ENCODE assay signal across 9 cellular contexts in the genomic region with DNA sequence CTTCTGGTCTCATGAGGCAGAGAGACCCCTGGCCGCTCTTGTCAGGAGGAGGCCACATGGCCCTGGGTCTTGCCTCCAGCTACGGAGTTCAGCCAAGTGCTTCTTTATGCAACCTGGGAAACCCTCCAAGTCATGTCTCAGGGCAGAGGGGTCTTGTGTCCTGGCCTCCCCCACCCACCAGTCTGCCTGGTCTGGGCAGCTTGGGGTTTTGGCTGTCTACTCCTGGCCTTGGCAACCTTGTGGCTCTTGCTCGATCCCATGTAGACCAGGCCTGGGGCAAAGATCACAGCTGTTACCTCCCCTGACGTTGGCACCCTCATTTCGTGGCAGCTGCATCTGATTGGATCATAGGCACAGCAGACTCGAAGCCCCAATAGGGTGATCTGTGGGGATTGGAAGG. TPM values are rescaled to one million over a fixed set of nuclear protein-coding genes. Genes with fewer than 3 reads are reported as not detected.
A peak's percentile ranks its signal among the peaks of the same experiment; 100 is the strongest.
DNase-seq lines count a peak whose midpoint lies in the region; ATAC-seq lines count a peak whose summit lies in the region.
"Had no signal": no experiment of that assay in that cellular context is flagged by ENCODE, and none has a peak within 500 bp of the region (broad histone marks: within the 10 kb centered on the region; RNA-seq: fewer than 3 reads in every experiment).

No MANE protein-coding gene starts in this region.

- H3K4me3 ChIP-seq in right cardiac atrium (ENCODE audit: low read length): no peak overlapping the region
- H3K4me3 ChIP-seq in subcutaneous abdominal adipose tissue (ENCODE audit: low read depth in 1 of 5, low read length in 5 of 5): peak overlapping the region in 1 of 5 donors; percentile 19

- peak overlapping the region in 3 of 5 donors; percentile 2 to 41 (median 21) for H3K9ac ChIP-seq in subcutaneous abdominal adipose tissue (ENCODE audit: low read length in 5 of 5)

- CTCF ChIA-PET in activated CD4-positive, alpha-beta T cell treated with anti-CD3 and anti-CD28 coated beads, Interleukin-2, amount 10 ng/mL, durations not matched to agents 7 days and 5 days (lab: Charles Lee): interaction anchor here (0.8 to 2.0 kb wide), 6 partner anchors 10 to 137 kb away, joined by 3 to 7 read pairs (median 4); no protein-coding TSS in a partner anchor

- H3K27ac ChIP-seq in right cardiac atrium (ENCODE audit: low read length) (peak overlapping the region; percentile 98), subcutaneous abdominal adipose tissue (ENCODE audit: low read depth, low read length) (peak overlapping the region; percentile 85)

- no peak overlapping the region for H3K4me3 Mint-ChIP-seq in activated CD4-positive, alpha-beta T cell treated with anti-CD3 and anti-CD28 coated beads, Interleukin-2, amount 10 ng/mL, durations not matched to agents 7 days and 5 days
- peak overlapping the region; percentile 33 for H3K4me3 Mint-ChIP-seq in T-helper 17 cell

- peak overlapping the region; percentile 5 for H3K27ac Mint-ChIP-seq in activated CD4-positive, alpha-beta T cell treated with anti-CD3 and anti-CD28 coated beads, Interleukin-2, amount 10 ng/mL, durations not matched to agents 7 days and 5 days
- H3K27ac Mint-ChIP-seq in T-helper 17 cell: peak overlapping the region; percentile 98

- DNase-seq in activated CD4-positive, alpha-beta T cell treated with anti-CD3 and anti-CD28 coated beads, Interleukin-2, amount 10 ng/mL, durations not matched to agents 7 days and 5 days: no peak
- DNase-seq in activated CD4-positive, alpha-beta T cell treated with anti-CD3 and anti-CD28 coated beads, Interleukin-2, amount 50 U/mL, for 48 hours: no peak
- DNase-seq in T-helper 17 cell: no peak
- DNase-seq in right cardiac atrium: peak; percentile 61 to 73 (median 68)
- DNase-seq in pons (ENCODE audit: low spot score): no peak
- DNase-seq in HuH-7 (ENCODE audit: low spot score): no peak
- DNase-seq: SIG-M5 had no signal

- H3K9me3 ChIP-seq in T-helper 17 cell (ENCODE audit: control insufficient read depth, low read length, poor library complexity, severe bottlenecking) (no peaks in the 10 kb centered on the region), right cardiac atrium (ENCODE audit: control insufficient read depth, low read length) (no peaks in the 10 kb centered on the region), subcutaneous abdominal adipose tissue (ENCODE audit: control insufficient read depth in 5 of 5, low read length in 5 of 5) (no peaks in the 10 kb centered on the region)

- peaks cover 31% of the 10 kb centered on the region for H3K36me3 Mint-ChIP-seq in activated CD4-positive, alpha-beta T cell treated with anti-CD3 and anti-CD28 coated beads, Interleukin-2, amount 10 ng/mL, durations not matched to agents 7 days and 5 days (ENCODE audit: low read depth)
- H3K36me3 Mint-ChIP-seq in T-helper 17 cell (ENCODE audit: low read depth): peaks cover 7% of the 10 kb centered on the region

- ATAC-seq in T-helper 17 cell (no peak), right cardiac atrium (peak; percentile 15 to 25), GM19452 (IDR thresholded peaks at IDR 0.05; ENCODE audit: unreplicated experiment) (no peak)

- H3K9me3 Mint-ChIP-seq in activated CD4-positive, alpha-beta T cell treated with anti-CD3 and anti-CD28 coated beads, Interleukin-2, amount 10 ng/mL, durations not matched to agents 7 days and 5 days: no peaks in the 10 kb centered on the region

- WGBS in right cardiac atrium: 48% methylated on average over 6 of the region's 6 CpGs

- intact Hi-C loops in right cardiac atrium (cut with DNase I): no loop called here

- H3K27me3 ChIP-seq in right cardiac atrium (ENCODE audit: control insufficient read depth, insufficient read depth) (no peaks in the 10 kb centered on the region), subcutaneous abdominal adipose tissue (ENCODE audit: control insufficient read depth in 5 of 5, insufficient read depth in 4 of 5, low read length in 5 of 5) (no peaks in the 10 kb centered on the region)

- POLR2A ChIA-PET in activated CD4-positive, alpha-beta T cell treated with anti-CD3 and anti-CD28 coated beads, Interleukin-2, amount 10 ng/mL, durations not matched to agents 7 days and 5 days (lab: Charles Lee): no interaction called here

- H3K4me1 ChIP-seq in right cardiac atrium (ENCODE audit: control insufficient read depth, insufficient read depth, low read length) (peaks cover 38% of the 10 kb centered on the region), subcutaneous abdominal adipose tissue (ENCODE audit: control insufficient read depth in 5 of 5, insufficient read depth in 5 of 5, low read length in 5 of 5) (peaks cover 11 to 55% (median 34%) of the 10 kb centered on the region in 5 donors)

- H3K27me3 Mint-ChIP-seq in activated CD4-positive, alpha-beta T cell treated with anti-CD3 and anti-CD28 coated beads, Interleukin-2, amount 10 ng/mL, durations not matched to agents 7 days and 5 days: no peaks in the 10 kb centered on the region
- H3K27me3 Mint-ChIP-seq in T-helper 17 cell: no peaks in the 10 kb centered on the region

- peaks cover 39% of the 10 kb centered on the region for H3K4me1 Mint-ChIP-seq in activated CD4-positive, alpha-beta T cell treated with anti-CD3 and anti-CD28 coated beads, Interleukin-2, amount 10 ng/mL, durations not matched to agents 7 days and 5 days
- peaks cover 45% of the 10 kb centered on the region for H3K4me1 Mint-ChIP-seq in T-helper 17 cell

- peaks cover 0 to 53% (median 26%) of the 10 kb centered on the region in 5 donors for H3K36me3 ChIP-seq in subcutaneous abdominal adipose tissue (ENCODE audit: control insufficient read depth in 5 of 5, insufficient read depth in 5 of 5, low read length in 5 of 5)

RNA-seq across cellular contexts. Expression of a gene that starts 28.3 kb away (rescaled TPM):
- total RNA-seq in activated CD4-positive, alpha-beta T cell treated with anti-CD3 and anti-CD28 coated beads, Interleukin-2, amount 10 ng/mL, durations not matched to agents 7 days and 5 days: 10 to 100 TPM; 92.5 to 93.8 TPM
- total RNA-seq in T-helper 17 cell (100 to 1,000 TPM; 129 to 138 TPM), right cardiac atrium (10 to 100 TPM; 45.5 to 51.6 (median 48.3) TPM)
- polyA plus RNA-seq in right cardiac atrium: 18.6 TPM

Comparison
In these comparisons a context has a peak if more than half of its experiments do, and no peak if none do; other contexts are left out.
1. DNase-seq: peak in right cardiac atrium (3 of 3); none in activated CD4-positive, alpha-beta T cell treated with anti-CD3 and anti-CD28 coated beads, Interleukin-2, amount 10 ng/mL, durations not matched to agents 7 days and 5 days (single experiment), activated CD4-positive, alpha-beta T cell treated with anti-CD3 and anti-CD28 coated beads, Interleukin-2, amount 50 U/mL, for 48 hours (0 of 2), T-helper 17 cell (0 of 3), pons (single experiment) and HuH-7 (single experiment).
2. ATAC-seq: peak in right cardiac atrium (2 of 2); none in T-helper 17 cell (single experiment) and GM19452 (single experiment).